ENCODE assay signal across 12 cellular contexts in genomic region chr14:24695265-24696241, GRCh38.
DNase-seq lines count a peak whose midpoint lies in the region; ATAC-seq, FAIRE-seq and TF ChIP-seq lines count a peak whose summit lies in the region.
"Had no signal": no experiment of that assay in that cellular context is flagged by ENCODE, and none has a peak within 500 bp of the region (broad histone marks: within the 10 kb centered on the region; RNA-seq: fewer than 3 reads in every experiment).

No MANE protein-coding gene starts in this region.

- no peak for TF ChIP-seq POLR2A in GM12878 (IDR thresholded peaks at IDR 0.05; ENCODE audit: low read depth, low read length)
- no peak for TF ChIP-seq POLR2A in vagina (IDR thresholded peaks at IDR 0.05)

- H3K9me3 ChIP-seq in GM12878 (replicated peaks; ENCODE audit: control insufficient read depth, insufficient read depth, low read length) (no peaks in the 10 kb centered on the region), vagina (no peaks in the 10 kb centered on the region), osteoblast (ENCODE audit: low read depth, low read length) (no peaks in the 10 kb centered on the region)

- RAD21 ChIA-PET in GM12878 (lab: Charles Lee; ENCODE audit: unreplicated experiment) = interaction anchor here (0.8 to 0.9 kb wide), 2 partner anchors 10 to 14 kb away, joined by 3 to 4 read pairs; no protein-coding TSS in a partner anchor

- no peak for DNase-seq in left ventricle myocardium superior
- no peak for DNase-seq in Right ventricle myocardium superior
- DNase-seq in GM12878 (ENCODE audit: low read depth, low spot score) = peak; percentile 66
- DNase-seq in NCI-H345 treated with DMSO at 0.1 percent for 48 hours (lab: John Stamatoyannopoulos, UW; ENCODE audit: unreplicated experiment) = no peak
- no peak for DNase-seq in vagina (ENCODE audit: extremely low spot score in 2 of 2)
- DNase-seq in osteoblast (ENCODE audit: insufficient read length, low spot score, missing footprints) = no peak
- no peak for DNase-seq in activated T-helper 1 cell treated with anti-CD3 and anti-CD28 coated beads, Interleukin-12 subunit alpha, Interleukin-12 subunit beta, Interleukin-2, Interleukin-4 antibody, amounts not matched to agents 30 ng/mL and 10 ng/mL and 1 ng/mL, durations not matched to agents 14 hours and 24 hours and 36 hours (ENCODE audit: low spot score)
- DNase-seq: activated CD4-positive, CD25-positive, alpha-beta regulatory T cell; NCI-H1436 treated with DMSO at 0.1 percent for 48 hours had no signal

- H3K36me3 ChIP-seq in GM12878 (ENCODE audit: control insufficient read depth in 2 of 2, insufficient read depth in 2 of 2, low read length in 1 of 2) (no peaks in the 10 kb centered on the region), vagina (no peaks in the 10 kb centered on the region), osteoblast (ENCODE audit: insufficient read depth, low read length) (no peaks in the 10 kb centered on the region)

- in situ Hi-C loops in GM12878 (cut with MboI) = no loop called here

- H3K27ac ChIP-seq in GM12878 (ENCODE audit: control insufficient read depth, insufficient read depth) (peak overlapping the region; percentile 30), vagina (no peak overlapping the region), osteoblast (ENCODE audit: low read depth, low read length) (no peak overlapping the region)

- 31% methylated on average over 8 of the region's 8 CpGs for WGBS in GM12878 (ENCODE audit: insufficient coverage, insufficient replicate concordance, low lambda C conversion rate, missing lambda C conversion rate)

- TF ChIP-seq RAD21 in GM12878 (IDR thresholded peaks at IDR 0.05; ENCODE audit: insufficient read depth, low read depth, low read length) = no peak

- H3K27me3 ChIP-seq in GM12878 (replicated peaks in 1 of 2; ENCODE audit: control insufficient read depth in 2 of 2, insufficient read depth in 2 of 2, low read length in 1 of 2) (no peaks in the 10 kb centered on the region), vagina (no peaks in the 10 kb centered on the region), osteoblast (ENCODE audit: insufficient read depth, low read length) (peaks cover 2% of the 10 kb centered on the region)

- H3K4me3 Mint-ChIP-seq in activated T-helper 1 cell treated with anti-CD3 and anti-CD28 coated beads, Interleukin-12 subunit alpha, Interleukin-12 subunit beta, Interleukin-2, Interleukin-4 antibody, amounts not matched to agents 30 ng/mL and 10 ng/mL and 1 ng/mL, durations not matched to agents 14 hours and 24 hours and 36 hours = no peak overlapping the region
- H3K4me3 Mint-ChIP-seq: brain had no signal

- H3K4me1 Mint-ChIP-seq in activated T-helper 1 cell treated with anti-CD3 and anti-CD28 coated beads, Interleukin-12 subunit alpha, Interleukin-12 subunit beta, Interleukin-2, Interleukin-4 antibody, amounts not matched to agents 30 ng/mL and 10 ng/mL and 1 ng/mL, durations not matched to agents 14 hours and 24 hours and 36 hours (ENCODE audit: low read depth) = peaks cover 35% of the 10 kb centered on the region
- H3K4me1 Mint-ChIP-seq: brain had no signal

- H3K27ac Mint-ChIP-seq in activated T-helper 1 cell treated with anti-CD3 and anti-CD28 coated beads, Interleukin-12 subunit alpha, Interleukin-12 subunit beta, Interleukin-2, Interleukin-4 antibody, amounts not matched to agents 30 ng/mL and 10 ng/mL and 1 ng/mL, durations not matched to agents 14 hours and 24 hours and 36 hours = no peak overlapping the region
- H3K27ac Mint-ChIP-seq: brain had no signal

- peaks cover 31% of the 10 kb centered on the region for H3K4me1 ChIP-seq in GM12878 (ENCODE audit: control insufficient read depth, insufficient read depth, low read length)
- no peaks in the 10 kb centered on the region for H3K4me1 ChIP-seq in vagina
- H3K4me1 ChIP-seq in osteoblast (ENCODE audit: insufficient read depth, low read length) = no peaks in the 10 kb centered on the region

- H3K9ac ChIP-seq in GM12878 (ENCODE audit: control insufficient read depth, insufficient read depth, low read length) = no peak overlapping the region

- CTCF ChIA-PET in GM12878 (lab: Yijun Ruan, JAX) = interaction anchor here (0.7 to 1.2 kb wide), 5 partner anchors 10 to 18 kb away, joined by 3 to 12 read pairs (median 3); no protein-coding TSS in a partner anchor

- no peaks in the 10 kb centered on the region for H3K9me3 Mint-ChIP-seq in activated T-helper 1 cell treated with anti-CD3 and anti-CD28 coated beads, Interleukin-12 subunit alpha, Interleukin-12 subunit beta, Interleukin-2, Interleukin-4 antibody, amounts not matched to agents 30 ng/mL and 10 ng/mL and 1 ng/mL, durations not matched to agents 14 hours and 24 hours and 36 hours
- H3K9me3 Mint-ChIP-seq: brain had no signal

- peak; percentile 46 for ATAC-seq in left ventricle myocardium superior
- ATAC-seq in Right ventricle myocardium superior (ENCODE audit: poor library complexity) = no peak
- peak; percentile 69 for ATAC-seq in HG03432 (IDR thresholded peaks at IDR 0.05; ENCODE audit: unreplicated experiment)
- peak; percentile 71 for ATAC-seq in GM12878

- POLR2A ChIA-PET in GM12878 (lab: Charles Lee) = interaction anchor here (0.6 to 0.9 kb wide), 2 partner anchors 10 to 1904 kb away, joined by 4 to 5 read pairs; no protein-coding TSS in a partner anchor

- H2AFZ ChIP-seq in GM12878 (ENCODE audit: control insufficient read depth, low read depth, low read length) (peak overlapping the region; percentile 61), osteoblast (ENCODE audit: low read length) (no peak overlapping the region)

- H3K36me3 Mint-ChIP-seq in activated T-helper 1 cell treated with anti-CD3 and anti-CD28 coated beads, Interleukin-12 subunit alpha, Interleukin-12 subunit beta, Interleukin-2, Interleukin-4 antibody, amounts not matched to agents 30 ng/mL and 10 ng/mL and 1 ng/mL, durations not matched to agents 14 hours and 24 hours and 36 hours (ENCODE audit: low read depth) = peaks cover 2% of the 10 kb centered on the region
- H3K36me3 Mint-ChIP-seq: brain had no signal

- intact Hi-C loops in left ventricle myocardium superior (cut with micrococcal nuclease) = no loop called here
- intact Hi-C loops in Right ventricle myocardium superior (cut with DNase I) = no loop called here
- intact Hi-C loops in GM12878 (cut with micrococcal nuclease; ENCODE audit: unreplicated experiment) = no loop called here
- intact Hi-C loops in vagina (cut with DNase I) = no loop called here
- intact Hi-C loops in activated T-helper 1 cell treated with anti-CD3 and anti-CD28 coated beads, Interleukin-12 subunit alpha, Interleukin-12 subunit beta, Interleukin-2, Interleukin-4 antibody, amounts not matched to agents 30 ng/mL and 10 ng/mL and 1 ng/mL, durations not matched to agents 14 hours and 24 hours and 36 hours (cut with micrococcal nuclease) = no loop called here

- H3K4me2 ChIP-seq in GM12878 (ENCODE audit: control insufficient read depth, insufficient read depth) = 0 out of 2 replicates have a peak overlapping the region, but pooled peaks have one; percentile 21
- no peak overlapping the region for H3K4me2 ChIP-seq in osteoblast (ENCODE audit: insufficient read depth, low read length)

- TF ChIP-seq EP300 in GM12878 (IDR thresholded peaks at IDR 0.05; ENCODE audit: borderline replicate concordance in 1 of 2, control insufficient read depth in 1 of 2, low read depth in 2 of 2, low read length in 2 of 2) = peak; percentile 34 to 37; a peak in 1 of 4 replicates

- SMC1A ChIA-PET in GM12878 (lab: Charles Lee; ENCODE audit: uncharacterized antibody, unreplicated experiment) = interaction anchor here (1.0 to 4.7 kb wide), 6 partner anchors 9 to 165 kb away, joined by 3 to 60 read pairs (median 5); no protein-coding TSS in a partner anchor

- peaks cover 2% of the 10 kb centered on the region for H3K27me3 Mint-ChIP-seq in activated T-helper 1 cell treated with anti-CD3 and anti-CD28 coated beads, Interleukin-12 subunit alpha, Interleukin-12 subunit beta, Interleukin-2, Interleukin-4 antibody, amounts not matched to agents 30 ng/mL and 10 ng/mL and 1 ng/mL, durations not matched to agents 14 hours and 24 hours and 36 hours (ENCODE audit: insufficient read depth)
- H3K27me3 Mint-ChIP-seq: brain had no signal

- H4K20me1 ChIP-seq in GM12878 (ENCODE audit: control insufficient read depth, insufficient read depth) (no peaks in the 10 kb centered on the region), osteoblast (ENCODE audit: insufficient read depth, low read length) (no peaks in the 10 kb centered on the region)

- no peak for FAIRE-seq in GM12878 (lab: Jason Lieb, UNC)

- no TSS peak for BruUV-seq in GM12878 (replicated peaks; lab: Mats Ljungman, UMichigan)

- H3K79me2 ChIP-seq in GM12878 (ENCODE audit: control insufficient read depth, insufficient read depth, low read length) (no peaks in the 10 kb centered on the region), osteoblast (ENCODE audit: insufficient read depth, low read length) (no peaks in the 10 kb centered on the region)

- H3K4me3 ChIP-seq in GM12878 (no peak overlapping the region), vagina (no peak overlapping the region), osteoblast (ENCODE audit: insufficient read depth, low read length) (no peak overlapping the region)
- H3K4me3 ChIP-seq: skin epidermis had no signal

- TF ChIP-seq CTCF in GM12878 (IDR thresholded peaks at IDR 0.05 in 2 of 3, conservative IDR thresholded peaks at IDR 0.05 in 1 of 3; ENCODE audit: control insufficient read depth in 2 of 3, extremely low read depth in 1 of 3, insufficient read depth in 1 of 3, low read depth in 3 of 3, low read length in 3 of 3) (no peak), vagina (IDR thresholded peaks at IDR 0.05) (no peak), osteoblast (IDR thresholded peaks at IDR 0.05; ENCODE audit: extremely low read depth, low read depth, low read length) (no peak)

TF ChIP-seq in GM12878, 131 proteins besides CTCF, POLR2A, EP300 and RAD21 (continues in another document):
- TF ChIP-seq NFYA (IDR thresholded peaks at IDR 0.05; ENCODE audit: borderline replicate concordance, low read depth, low read length) = no peak
- TF ChIP-seq FOXM1 (IDR thresholded peaks at IDR 0.05; ENCODE audit: low read depth, low read length) = no peak
- TF ChIP-seq MYB (IDR thresholded peaks at IDR 0.05; ENCODE audit: borderline replicate concordance, low read depth, low read length) = no peak
- TF ChIP-seq RUNX3 (IDR thresholded peaks at IDR 0.05; ENCODE audit: low read length) = peak; percentile 54
- no peak for TF ChIP-seq TCF3 (IDR thresholded peaks at IDR 0.05; ENCODE audit: borderline replicate concordance, insufficient read depth, low read depth, low read length)
- no peak for TF ChIP-seq BACH1 (IDR thresholded peaks at IDR 0.05; ENCODE audit: borderline replicate concordance)
- TF ChIP-seq TARDBP (IDR thresholded peaks at IDR 0.05; ENCODE audit: borderline replicate concordance) = no peak
- no peak for TF ChIP-seq MTA3 (IDR thresholded peaks at IDR 0.05; ENCODE audit: borderline replicate concordance, low read length)
- TF ChIP-seq IKZF1 (conservative IDR thresholded peaks at IDR 0.05) = peak; percentile 82
- no peak for TF ChIP-seq ATF3 (IDR thresholded peaks at IDR 0.05; ENCODE audit: borderline replicate concordance, extremely low read depth, low read depth, low read length)
